Comparison of ENCODE assay signal across 21 cellular contexts in genomic region chr4:6946497-6946896, GRCh38. TPM values are rescaled to one million over a fixed set of nuclear protein-coding genes. Genes with fewer than 3 reads are reported as not detected.
DNase-seq lines count a peak whose midpoint lies in the region; ATAC-seq, FAIRE-seq and TF ChIP-seq lines count a peak whose summit lies in the region.
"Had no signal": no experiment of that assay in that cellular context is flagged by ENCODE, and none has a peak within 500 bp of the region (broad histone marks: within the 10 kb centered on the region; RNA-seq: fewer than 3 reads in every experiment).

No MANE protein-coding gene starts in this region.

- H2AFZ ChIP-seq in K562 (ENCODE audit: low read depth, low read length), result no peak overlapping the region
- H2AFZ ChIP-seq: GM23338 had no signal

- TF ChIP-seq POLR2A in K562 (conservative IDR thresholded peaks at IDR 0.05) (no peak), transverse colon (IDR thresholded peaks at IDR 0.05) (no peak), esophagus squamous epithelium (IDR thresholded peaks at IDR 0.05) (no peak)

- TF ChIP-seq CTCF in K562 (IDR thresholded peaks at IDR 0.05 in 2 of 3, conservative IDR thresholded peaks at IDR 0.05 in 1 of 3; ENCODE audit: insufficient read depth in 2 of 3, low read depth in 1 of 3, low read length in 3 of 3) (no peak), kidney (IDR thresholded peaks at IDR 0.05; ENCODE audit: borderline replicate concordance, extremely low read depth, insufficient read depth) (no peak), transverse colon (IDR thresholded peaks at IDR 0.05) (no peak), esophagus squamous epithelium (IDR thresholded peaks at IDR 0.05) (no peak)

- 90% methylated on average over 7 of the region's 7 CpGs for WGBS in K562 (ENCODE audit: insufficient coverage, low coverage, missing lambda C conversion rate)
- 95 to 97% methylated on average over 5 to 7 of the region's 7 CpGs for WGBS in transverse colon (ENCODE audit: low coverage in 1 of 2), 2 donors
- 97 to 98% methylated on average over 7 of the region's 7 CpGs for WGBS in esophagus squamous epithelium, 2 donors

- H3K36me3 ChIP-seq in K562 (ENCODE audit: control insufficient read depth, insufficient read depth, low read length), result peaks cover 43% of the 10 kb centered on the region; the same call in 2 of the 3 replicates
- no peaks in the 10 kb centered on the region for H3K36me3 ChIP-seq in kidney (ENCODE audit: control insufficient read depth in 1 of 2, insufficient read depth in 2 of 2, low read length in 2 of 2)
- H3K36me3 ChIP-seq in transverse colon, result no peaks in the 10 kb centered on the region
- H3K36me3 ChIP-seq in esophagus squamous epithelium, result peaks cover 0 to 8% (median 0%) of the 10 kb centered on the region in 3 donors

- in situ Hi-C loops in K562 (cut with MboI) (no loop called here), transverse colon (cut with MboI; ENCODE audit: low pct_ligation_motif_present in 1 of 4, low pct_unique_long_range_greater_than_20kb in 1 of 4, low sequenced_read_pairs in 3 of 4) (no loop called here)

- FAIRE-seq in K562 (lab: Jason Lieb, UNC) (no peak), kidney (lab: Jason Lieb, UNC) (no peak)
- FAIRE-seq: A549, GM12892, GM18507 had no signal

- no peak for DNase-seq in activated T-cell treated with anti-CD3 and anti-CD28 coated beads, Interleukin-2, amount 50 U/mL, for 72 hours
- no peak for DNase-seq in activated T-cell treated with anti-CD3 and anti-CD28 coated beads, Interleukin-2, amount 50 U/mL, for 1 hour
- no peak for DNase-seq in K562 (ENCODE audit: extremely low read depth in 1 of 4, low spot score in 3 of 4)
- DNase-seq in kidney, result peak; percentile 1
- no peak for DNase-seq in transverse colon
- DNase-seq in esophagus squamous epithelium (lab: John Stamatoyannopoulos, UW), result no peak
- DNase-seq: AML-193, DMS153, DMS79, GDM1, H7, HFFc6 had no signal

- POLR2A ChIA-PET in K562 (lab: Yijun Ruan, JAX), result no interaction called here

- no peaks in the 10 kb centered on the region for H3K9me3 ChIP-seq in K562 (replicated peaks; ENCODE audit: control insufficient read depth, insufficient read depth, low read depth, low read length)
- H3K9me3 ChIP-seq in kidney (ENCODE audit: control insufficient read depth in 1 of 2, low read length in 2 of 2), result no peaks in the 10 kb centered on the region
- H3K9me3 ChIP-seq in transverse colon, result no peaks in the 10 kb centered on the region
- no peaks in the 10 kb centered on the region for H3K9me3 ChIP-seq in esophagus squamous epithelium
- H3K9me3 ChIP-seq: A549 had no signal

- H3K79me2 ChIP-seq in K562 (ENCODE audit: control insufficient read depth, insufficient read depth, low read length), result peaks cover 73% of the 10 kb centered on the region

- H3K4me3 Mint-ChIP-seq in activated T-cell treated with anti-CD3 and anti-CD28 coated beads, Interleukin-2, amount 50 U/mL, for 72 hours, result no peak overlapping the region
- H3K4me3 Mint-ChIP-seq: CD14-positive monocyte, GM23338, HFFc6 had no signal

- peaks cover 2% of the 10 kb centered on the region for H3K9me1 ChIP-seq in K562 (ENCODE audit: control insufficient read depth, insufficient read depth, low read length)

- peaks cover 0 to 3% of the 10 kb centered on the region in 2 donors for H3K36me3 Mint-ChIP-seq in activated T-cell treated with anti-CD3 and anti-CD28 coated beads, Interleukin-2, amount 50 U/mL, for 72 hours (ENCODE audit: insufficient read depth in 2 of 2)

- no peaks in the 10 kb centered on the region for H3K27me3 Mint-ChIP-seq in activated T-cell treated with anti-CD3 and anti-CD28 coated beads, Interleukin-2, amount 50 U/mL, for 72 hours (ENCODE audit: low read depth)

- no peak overlapping the region for H3K27ac ChIP-seq in K562 (ENCODE audit: extremely low read depth, low read depth, low read length)
- H3K27ac ChIP-seq in kidney (ENCODE audit: low read depth in 2 of 2, low read length in 2 of 2), result peak overlapping the region; percentile 40 to 81
- H3K27ac ChIP-seq in transverse colon, result peak overlapping the region in 3 of 4 donors; percentile 76 to 86 (median 79)
- no peak overlapping the region for H3K27ac ChIP-seq in esophagus squamous epithelium
- H3K27ac ChIP-seq: 22Rv1 had no signal

- TF ChIP-seq EP300 in K562 (IDR thresholded peaks at IDR 0.05; ENCODE audit: low read length) (no peak), transverse colon (IDR thresholded peaks at IDR 0.05; ENCODE audit: low read depth) (no peak)

- H3K27ac Mint-ChIP-seq in activated T-cell treated with anti-CD3 and anti-CD28 coated beads, Interleukin-2, amount 50 U/mL, for 72 hours, result peak overlapping the region; percentile 38
- H3K27ac Mint-ChIP-seq: GM23338, HFFc6 had no signal

- H3K4me3 ChIP-seq in K562, result no peak overlapping the region
- H3K4me3 ChIP-seq in kidney (ENCODE audit: low read length in 2 of 2), result no peak overlapping the region
- no peak overlapping the region for H3K4me3 ChIP-seq in transverse colon
- no peak overlapping the region for H3K4me3 ChIP-seq in esophagus squamous epithelium
- H3K4me3 ChIP-seq: A549, GM23338 had no signal

- H3K27me3 ChIP-seq in K562 (ENCODE audit: control insufficient read depth in 2 of 2, insufficient read depth in 2 of 2, low read length in 2 of 2) (no peaks in the 10 kb centered on the region), transverse colon (no peaks in the 10 kb centered on the region), esophagus squamous epithelium (no peaks in the 10 kb centered on the region)

- H4K20me1 ChIP-seq in K562 (replicated peaks; ENCODE audit: control insufficient read depth, insufficient read depth, low read length), result peaks cover 28% of the 10 kb centered on the region

- H3K4me1 Mint-ChIP-seq in activated T-cell treated with anti-CD3 and anti-CD28 coated beads, Interleukin-2, amount 50 U/mL, for 72 hours (ENCODE audit: low read depth), result peaks cover 39% of the 10 kb centered on the region

- H3K9me3 Mint-ChIP-seq in activated T-cell treated with anti-CD3 and anti-CD28 coated beads, Interleukin-2, amount 50 U/mL, for 72 hours, result no peaks in the 10 kb centered on the region
- H3K9me3 Mint-ChIP-seq: CD14-positive monocyte, GM23338, HFFc6 had no signal

- ATAC-seq in activated T-cell treated with anti-CD3 and anti-CD28 coated beads, Interleukin-2, amount 50 U/mL, for 72 hours (replicated peaks in 1 of 2), result no peak
- ATAC-seq in K562 (no peak), GM18867 (IDR thresholded peaks at IDR 0.05; ENCODE audit: unreplicated experiment) (no peak), HG03432 (IDR thresholded peaks at IDR 0.05; ENCODE audit: unreplicated experiment) (no peak)
- ATAC-seq: A549, GM23338, HCT116 had no signal

- no peak for TF ChIP-seq RAD21 in K562 (CRISPR knock-in tag; conservative IDR thresholded peaks at IDR 0.05 in 1 of 2, IDR thresholded peaks at IDR 0.05 in 1 of 2)

- H3K4me2 ChIP-seq in K562 (ENCODE audit: insufficient read depth, low read length), result no peak overlapping the region
- H3K4me2 ChIP-seq: GM23338 had no signal

- H3K4me1 ChIP-seq in K562 (replicated peaks in 1 of 2; ENCODE audit: control insufficient read depth in 2 of 2, insufficient read depth in 2 of 2, low read length in 2 of 2), result peaks cover 23% of the 10 kb centered on the region in 2 experiments
- H3K4me1 ChIP-seq in kidney (ENCODE audit: control insufficient read depth in 1 of 2, insufficient read depth in 1 of 2, low read depth in 1 of 2, low read length in 2 of 2), result peaks cover 16 to 33% of the 10 kb centered on the region in 2 donors
- H3K4me1 ChIP-seq in transverse colon, result peaks cover 40 to 67% (median 51%) of the 10 kb centered on the region in 4 donors
- H3K4me1 ChIP-seq in esophagus squamous epithelium, result peaks cover 6 to 34% (median 18%) of the 10 kb centered on the region in 3 donors

- no TSS peak for BruUV-seq in K562 (replicated peaks; lab: Mats Ljungman, UMichigan)

- no peak overlapping the region for H3K9ac ChIP-seq in K562 (ENCODE audit: insufficient read depth in 1 of 2, low read depth in 2 of 2, low read length in 2 of 2)
- H3K9ac ChIP-seq in kidney (ENCODE audit: low read length in 2 of 2), result no peak overlapping the region

- CTCF ChIA-PET in K562 (lab: Yijun Ruan, JAX; ENCODE audit: low intra/inter-chr PET ratio), result no interaction called here

- intact Hi-C loops in K562 (cut with micrococcal nuclease), result no loop called here
- intact Hi-C loops in kidney (cut with DNase I), result no loop called here
- intact Hi-C loops in transverse colon (cut with DNase I; ENCODE audit: low total_unique reads), result no loop called here
- intact Hi-C loops in esophagus squamous epithelium (cut with DNase I), result no loop called here

RNA-seq across cellular contexts. Expression of gene TBC1D14, which starts 36.9 kb away (rescaled TPM):
- 10 to 100 TPM; 26.5 to 32.4 TPM for total RNA-seq in activated T-cell treated with anti-CD3 and anti-CD28 coated beads, Interleukin-2, amount 50 U/mL, for 72 hours
- 61.0 and 70.3 TPM in 2 replicates for total RNA-seq in K562 (2011; cell fraction: chromatin; rRNA removed; ENCODE audit: low replicate concordance)
- 50.4 and 54.0 TPM in 2 replicates for total RNA-seq in K562 (2011; cell fraction: nucleolus; rRNA removed)
- total RNA-seq in K562 (2011; cell fraction: nucleoplasm; rRNA removed), result 45.9 and 49.3 TPM in 2 replicates
- total RNA-seq in K562 (2014; rRNA removed) (50.2 and 54.4 TPM in 2 replicates), K562 (2014; rRNA removed; fragmentation: Illumina TruSeq; extraction: Trizol) (44.8 and 45.5 TPM in 2 replicates), K562 (2015; rRNA removed; fragmentation: Illumina TruSeq; extraction: Trizol) (55.8 and 57.7 TPM in 2 replicates), K562 (2021) (55.4 and 59.6 TPM in 2 replicates), kidney (77.7 TPM), transverse colon (10 to 100 TPM; 42.6 to 56.9 (median 54.0) TPM), esophagus squamous epithelium (10 to 100 TPM; 28.2 to 50.4 (median 42.1) TPM)
- polyA plus RNA-seq in K562 (2011; rRNA removed) (31.4 and 41.2 TPM in 2 replicates), K562 (2014; fragmentation: Illumina TruSeq; extraction: Trizol) (46.2 and 47.7 TPM in 2 replicates), K562 (2014; fragmentation: Nextera tagmentation; extraction: Ambion mirVana) (1 to 10 TPM; 2.1 to 2.7 TPM), K562 (2014; rRNA removed) (43.3 and 50.8 TPM in 2 replicates), kidney (ENCODE audit: insufficient read depth, low read depth, low replicate concordance) (44.9 TPM)
- polyA plus RNA-seq in K562 (2011; cell fraction: cytosol; rRNA removed), result 37.0 and 43.7 TPM in 2 replicates
- polyA plus RNA-seq in K562 (2011; cell fraction: nucleus; rRNA removed), result 37.0 and 46.2 TPM in 2 replicates
- 45.4 TPM in 2 replicates for polyA plus RNA-seq in K562 (2012)
- polyA minus RNA-seq in K562 (2011; rRNA and poly(A)+ RNA removed), result 51.1 and 64.3 TPM in 2 replicates
- polyA minus RNA-seq in K562 (2011; cell fraction: cytosol; rRNA and poly(A)+ RNA removed), result 29.6 and 35.1 TPM in 2 replicates
- polyA minus RNA-seq in K562 (2011; cell fraction: nucleus; rRNA and poly(A)+ RNA removed), result 26.1 and 34.0 TPM in 2 replicates

Comparison
In these comparisons a context has a peak if more than half of its experiments do, and no peak if none do; other contexts are left out.
1. H3K27ac ChIP-seq: peak in kidney (2 of 2) and transverse colon (3 of 4); none in K562 (single experiment) and esophagus squamous epithelium (0 of 4).